Comparison of ENCODE assay signal across 23 cellular contexts in genomic region chr11:30432177-30432576, GRCh38.
DNase-seq lines count a peak whose midpoint lies in the region; ATAC-seq, FAIRE-seq and TF ChIP-seq lines count a peak whose summit lies in the region.
"Had no signal": no experiment of that assay in that cellular context is flagged by ENCODE, and none has a peak within 500 bp of the region (broad histone marks: within the 10 kb centered on the region; RNA-seq: fewer than 3 reads in every experiment).

No MANE protein-coding gene starts in this region.

- H3K36me3 ChIP-seq in heart right ventricle: no peaks in the 10 kb centered on the region
- no peaks in the 10 kb centered on the region for H3K36me3 ChIP-seq in kidney (ENCODE audit: control insufficient read depth in 1 of 2, insufficient read depth in 2 of 2, low read length in 2 of 2)
- no peaks in the 10 kb centered on the region for H3K36me3 ChIP-seq in aorta (ENCODE audit: control insufficient read depth in 1 of 2, insufficient read depth in 2 of 2, low read length in 1 of 2)
- no peaks in the 10 kb centered on the region for H3K36me3 ChIP-seq in effector memory CD4-positive, alpha-beta T cell (ENCODE audit: control insufficient read depth, insufficient read depth, low read length)
- H3K36me3 ChIP-seq: BE2C had no signal

- no peak overlapping the region for H3K4me3 ChIP-seq in heart right ventricle
- no peak overlapping the region for H3K4me3 ChIP-seq in right cardiac atrium (ENCODE audit: low read length)
- no peak overlapping the region for H3K4me3 ChIP-seq in kidney (ENCODE audit: low read length in 2 of 2)
- no peak overlapping the region for H3K4me3 ChIP-seq in aorta (ENCODE audit: low read length in 2 of 2)
- H3K4me3 ChIP-seq in effector memory CD4-positive, alpha-beta T cell (ENCODE audit: insufficient read depth, low read depth, low read length, poor library complexity, severe bottlenecking): no peak overlapping the region
- H3K4me3 ChIP-seq: lung had no signal

- 49 to 55% methylated on average over 1 of the region's 1 CpG for WGBS in heart right ventricle, 2 donors
- 72% methylated on average over 1 of the region's 1 CpG for WGBS in right cardiac atrium
- 5 to 10% methylated on average over 1 of the region's 1 CpG for WGBS in aorta, 2 donors

- no peak overlapping the region for H3K9ac ChIP-seq in kidney (ENCODE audit: low read length in 2 of 2)

- H3K4me1 ChIP-seq in heart right ventricle (peaks cover 3 to 57% (median 27%) of the 10 kb centered on the region in 9 donors), right cardiac atrium (ENCODE audit: control insufficient read depth, insufficient read depth, low read length) (peaks cover 7% of the 10 kb centered on the region), kidney (ENCODE audit: control insufficient read depth in 1 of 2, insufficient read depth in 1 of 2, low read depth in 1 of 2, low read length in 2 of 2) (peaks cover 3 to 7% of the 10 kb centered on the region in 2 donors), aorta (ENCODE audit: control insufficient read depth in 1 of 2, insufficient read depth in 2 of 2, low read length in 2 of 2) (peaks cover 7 to 14% of the 10 kb centered on the region in 2 donors)
- no peaks in the 10 kb centered on the region for H3K4me1 ChIP-seq in effector memory CD4-positive, alpha-beta T cell (ENCODE audit: control insufficient read depth, insufficient read depth, low read length, poor library complexity, severe bottlenecking)
- H3K4me1 ChIP-seq: BE2C had no signal

- TF ChIP-seq CTCF in heart right ventricle (IDR thresholded peaks at IDR 0.05) (no peak), kidney (IDR thresholded peaks at IDR 0.05; ENCODE audit: borderline replicate concordance, extremely low read depth, insufficient read depth) (no peak)

- FAIRE-seq in kidney (lab: Jason Lieb, UNC): peak; percentile 6
- FAIRE-seq: frontal cortex, RCC 7860, urothelium cell line had no signal

- H3K9me3 ChIP-seq in heart right ventricle (peaks cover 0 to 6% (median 0%) of the 10 kb centered on the region in 11 donors), right cardiac atrium (ENCODE audit: control insufficient read depth, low read length) (no peaks in the 10 kb centered on the region), kidney (ENCODE audit: control insufficient read depth in 1 of 2, low read length in 2 of 2) (no peaks in the 10 kb centered on the region), aorta (ENCODE audit: control insufficient read depth, low read length) (no peaks in the 10 kb centered on the region)
- H3K9me3 ChIP-seq in effector memory CD4-positive, alpha-beta T cell (ENCODE audit: control insufficient read depth, low read length): no peaks in the 10 kb centered on the region
- H3K9me3 ChIP-seq: BE2C had no signal

- peak overlapping the region in 6 of 10 donors; percentile 5 to 51 (median 24) for H3K27ac ChIP-seq in heart right ventricle
- H3K27ac ChIP-seq in right cardiac atrium (ENCODE audit: low read length): no peak overlapping the region
- H3K27ac ChIP-seq in kidney (ENCODE audit: low read depth in 2 of 2, low read length in 2 of 2): no peak overlapping the region
- peak overlapping the region in 1 of 2 donors; percentile 77 for H3K27ac ChIP-seq in aorta (ENCODE audit: low read depth in 1 of 2, low read length in 2 of 2)
- H3K27ac ChIP-seq in effector memory CD4-positive, alpha-beta T cell (ENCODE audit: insufficient read depth, low read length, poor library complexity, severe bottlenecking): no peak overlapping the region

- ATAC-seq in heart right ventricle: peak in 4 of 8 donors; percentile 47 to 69 (median 52)
- ATAC-seq in right cardiac atrium: no peak
- ATAC-seq in HG03442 (IDR thresholded peaks at IDR 0.05; ENCODE audit: unreplicated experiment): peak; percentile 71
- ATAC-seq in aorta (ENCODE audit: low FRiP score): peak; percentile 26
- ATAC-seq in GM19395 (IDR thresholded peaks at IDR 0.05; ENCODE audit: unreplicated experiment): no peak
- ATAC-seq: T-helper 17 cell had no signal

- intact Hi-C loops in heart right ventricle (cut with DNase I) (no loop called here), right cardiac atrium (cut with DNase I) (no loop called here), kidney (cut with DNase I) (no loop called here), aorta (cut with DNase I) (loop anchor here in 1 of 2 donors (2.0 kb wide), 1 partner anchor 153 kb away; no protein-coding TSS in a partner anchor)

- no peaks in the 10 kb centered on the region for H3K27me3 ChIP-seq in heart right ventricle
- no peaks in the 10 kb centered on the region for H3K27me3 ChIP-seq in right cardiac atrium (ENCODE audit: control insufficient read depth, insufficient read depth)
- H3K27me3 ChIP-seq in aorta (ENCODE audit: control insufficient read depth in 1 of 2, insufficient read depth in 2 of 2, low read length in 1 of 2): no peaks in the 10 kb centered on the region
- H3K27me3 ChIP-seq in effector memory CD4-positive, alpha-beta T cell (replicated peaks; ENCODE audit: control insufficient read depth, insufficient read depth, low read length, poor library complexity, severe bottlenecking): no peaks in the 10 kb centered on the region
- H3K27me3 ChIP-seq: BE2C had no signal

- DNase-seq in heart right ventricle: no peak
- DNase-seq in right cardiac atrium: no peak
- no peak for DNase-seq in kidney
- no peak for DNase-seq in aorta
- no peak for DNase-seq in effector memory CD4-positive, alpha-beta T cell
- DNase-seq in DMS 273 treated with DMSO at 0.1 percent for 48 hours (lab: John Stamatoyannopoulos, UW): no peak
- DNase-seq: activated CD8-positive, alpha-beta memory T cell treated with anti-CD3 and anti-CD28 coated beads for 24 hours; activated gamma-delta T cell; activated T-cell treated with anti-CD3 and anti-CD28 coated beads, Interleukin-2, amount 50 U/mL, for 1 hour; BE2C; GDM1; islet precursor cell; KG1; NCI-H2171 treated with DMSO at 0.1 percent for 48 hours; NCI-H524 treated with DMSO at 0.1 percent for 48 hours; substantia nigra; T-helper 17 cell had no signal

Comparison
In these comparisons a context has a peak if more than half of its experiments do, and no peak if none do; other contexts are left out.
1. H3K27ac ChIP-seq: peak in heart right ventricle (6 of 10); none in right cardiac atrium (single experiment), kidney (0 of 2) and effector memory CD4-positive, alpha-beta T cell (single experiment).
2. ATAC-seq: peak in HG03442 (single experiment) and aorta (single experiment); none in right cardiac atrium (0 of 2) and GM19395 (single experiment).